ENCODE assay signal across 22 cellular contexts in genomic region chr16:52470601-52471000, GRCh38.
A peak's percentile ranks its signal among the peaks of the same experiment; 100 is the strongest.
DNase-seq lines count a peak whose midpoint lies in the region; ATAC-seq and TF ChIP-seq lines count a peak whose summit lies in the region.
"Had no signal": no experiment of that assay in that cellular context is flagged by ENCODE, and none has a peak within 500 bp of the region (broad histone marks: within the 10 kb centered on the region; RNA-seq: fewer than 3 reads in every experiment).

No MANE protein-coding gene starts in this region.

- BruUV-seq in PC-3 (replicated peaks; lab: Mats Ljungman, UMichigan) = no TSS peak

- POLR2A ChIA-PET in PC-3 (lab: Charles Lee; ENCODE audit: unreplicated experiment) = no interaction called here

- H3K4me1 ChIP-seq in iPS-20b (ENCODE audit: insufficient read depth, low read length) (peaks cover 47% of the 10 kb centered on the region), PC-3 (ENCODE audit: insufficient read depth, low read length) (no peaks in the 10 kb centered on the region)
- H3K4me1 ChIP-seq: tibial artery had no signal

- DNase-seq in DMS79 (lab: John Stamatoyannopoulos, UW) = peak; percentile 59
- peak; percentile 86 for DNase-seq in NCI-H1417 treated with DMSO at 0.1 percent for 48 hours (lab: John Stamatoyannopoulos, UW)
- peak; percentile 65 for DNase-seq in NCI-H345 treated with DMSO at 0.1 percent for 48 hours (lab: John Stamatoyannopoulos, UW; ENCODE audit: unreplicated experiment)
- DNase-seq in PC-3 = no peak
- no peak for DNase-seq in A172 (ENCODE audit: low spot score)
- DNase-seq: activated CD4-positive, alpha-beta T cell treated with anti-CD3 and anti-CD28 coated beads for 4 hours; CD4-positive, alpha-beta T cell; effector CD4-positive, alpha-beta T cell; foreskin melanocyte; kidney; mammary epithelial cell; MM.1S; NCI-H446; stimulated activated CD4-positive, alpha-beta T cell treated with anti-CD3 and anti-CD28 coated beads, Interleukin-2, amount 100 ng/mL, for 48 hours; tibial artery had no signal

- TF ChIP-seq CTCF in PC-3 (conservative IDR thresholded peaks at IDR 0.05; ENCODE audit: low read depth, low read length) = no peak

- CTCF ChIA-PET in PC-3 (lab: Charles Lee) = no interaction called here

- no peak overlapping the region for H3K27ac ChIP-seq in iPS-20b (ENCODE audit: low read length)
- no peak overlapping the region for H3K27ac ChIP-seq in PC-3 (ENCODE audit: low read length)
- H3K27ac ChIP-seq: hepatocyte, tibial artery had no signal

- H3K4me2 ChIP-seq in PC-3 (ENCODE audit: low read length) = no peak overlapping the region
- H3K4me2 ChIP-seq: hepatocyte had no signal

- H3K9me3 ChIP-seq in iPS-20b (ENCODE audit: insufficient read depth, low read depth, low read length) (no peaks in the 10 kb centered on the region), PC-3 (ENCODE audit: low read length) (no peaks in the 10 kb centered on the region)
- H3K9me3 ChIP-seq: tibial artery had no signal

- H3F3A ChIP-seq in PC-3 (ENCODE audit: low read length, unreplicated experiment) = no peaks in the 10 kb centered on the region

- H3K36me3 ChIP-seq in iPS-20b (ENCODE audit: insufficient read depth, low read depth, low read length) = no peaks in the 10 kb centered on the region
- H3K36me3 ChIP-seq in PC-3 (ENCODE audit: low read depth, low read length) = no peaks in the 10 kb centered on the region
- H3K36me3 ChIP-seq: tibial artery had no signal

- intact Hi-C loops in PC-3 (cut with micrococcal nuclease) = no loop called here

- H3K9ac ChIP-seq in iPS-20b (ENCODE audit: low read depth, low read length) (0 out of 2 replicates have a peak overlapping the region, but pooled peaks have one; percentile 6), PC-3 (ENCODE audit: low read length) (no peak overlapping the region)

- no peaks in the 10 kb centered on the region for H3K9me2 ChIP-seq in PC-3 (replicated peaks; ENCODE audit: low read length)

- H4K20me1 ChIP-seq in PC-3 (ENCODE audit: low read length) = no peaks in the 10 kb centered on the region

- H3K4me3 ChIP-seq in iPS-20b (ENCODE audit: low read length) (no peak overlapping the region; the same call in 1 of the 2 replicates), PC-3 (ENCODE audit: low read length) (no peak overlapping the region)
- H3K4me3 ChIP-seq: hepatocyte, smooth muscle cell, tibial artery had no signal

- no peak overlapping the region for H2AFZ ChIP-seq in PC-3 (ENCODE audit: low read length)
- H2AFZ ChIP-seq: hepatocyte had no signal

- no peaks in the 10 kb centered on the region for H3K79me2 ChIP-seq in PC-3 (ENCODE audit: low read length)

- H3K27me3 ChIP-seq in iPS-20b (ENCODE audit: insufficient read depth, low read length) = no peaks in the 10 kb centered on the region
- H3K27me3 ChIP-seq in PC-3 (ENCODE audit: low read length) = no peaks in the 10 kb centered on the region
- H3K27me3 ChIP-seq: hepatocyte, tibial artery had no signal

- ATAC-seq in PC-3 (no peak), HG03135 (IDR thresholded peaks at IDR 0.05; ENCODE audit: unreplicated experiment) (no peak), HG02840 (IDR thresholded peaks at IDR 0.05; ENCODE audit: low FRiP score, unreplicated experiment) (no peak)
- ATAC-seq: activated T-helper 17 cell treated with anti-CD3 and anti-CD28 coated beads, Interleukin-2, amount 50 U/mL, for 72 hours; Right ventricle myocardium inferior had no signal

Comparison
In these comparisons a context has a peak if more than half of its experiments do, and no peak if none do; other contexts are left out.
1. DNase-seq: peak in DMS79 (single experiment), NCI-H1417 treated with DMSO at 0.1 percent for 48 hours (single experiment) and NCI-H345 treated with DMSO at 0.1 percent for 48 hours (single experiment); none in PC-3 (single experiment) and A172 (single experiment).